8 cellular contexts compared by ENCODE assay signal in the genomic region with DNA sequence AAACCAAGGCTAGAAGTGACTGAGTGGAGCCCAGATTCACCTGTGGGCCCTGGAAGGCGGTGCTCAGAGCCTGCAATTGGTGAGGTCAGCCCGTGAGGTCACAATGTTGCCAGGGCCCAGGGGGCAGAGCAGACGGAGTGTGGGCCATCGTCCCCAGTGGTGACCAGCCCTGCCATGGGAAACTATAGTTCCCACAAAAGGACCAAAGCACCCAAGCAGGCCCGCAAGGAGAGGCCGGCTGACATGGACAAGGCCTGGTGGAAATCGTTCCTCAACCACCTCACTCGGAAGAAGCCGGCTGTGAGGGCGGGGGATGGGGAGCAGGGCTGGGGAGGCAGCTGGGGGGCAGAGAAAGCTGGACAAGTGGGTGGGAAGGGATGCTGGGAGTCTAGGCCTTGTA. TPM values are rescaled to one million over a fixed set of nuclear protein-coding genes. Genes with fewer than 3 reads are reported as not detected.
A peak's percentile ranks its signal among the peaks of the same experiment; 100 is the strongest.
DNase-seq lines count a peak whose midpoint lies in the region; ATAC-seq and TF ChIP-seq lines count a peak whose summit lies in the region.

A gene (plus strand): TSS at position 156 of the 400 bp plus-strand sequence. CDS start 19 bp downstream, at position 175.

- H3K27ac Mint-ChIP-seq in IgD-negative memory B cell (peak within 1 kb of the TSS; percentile 39 to 89 (median 59)), chondrocyte (ENCODE audit: unreplicated experiment) (peak within 1 kb of the TSS; percentile 68)

- H3K4me3 Mint-ChIP-seq in IgD-negative memory B cell (peak within 1 kb of the TSS; percentile 84 to 94 (median 92)), chondrocyte (ENCODE audit: unreplicated experiment) (peak within 1 kb of the TSS; percentile 81)

- in situ Hi-C loops in GM13976 (cut with MboI; ENCODE audit: low sequenced_read_pairs, unreplicated experiment), result loop anchor here (10.0 kb wide), 1 partner anchor 207 kb away; no protein-coding TSS in a partner anchor

- ATAC-seq in HG03139 (IDR thresholded peaks at IDR 0.05; ENCODE audit: unreplicated experiment) (no peak), GM18873 (IDR thresholded peaks at IDR 0.05; ENCODE audit: low FRiP score, unreplicated experiment) (no peak)

- peak; percentile 17 for DNase-seq in 8988T
- DNase-seq in chondrocyte (ENCODE audit: low spot score), result no peak
- DNase-seq in stimulated activated CD4-positive, alpha-beta T cell treated with anti-CD3 and anti-CD28 coated beads, Interleukin-12 subunit alpha, Interleukin-12 subunit beta, amount 100 ng/mL, for 4 hours, result no peak
- DNase-seq in GM13976 (ENCODE audit: low spot score), result no peak

- H3K9me3 ChIP-seq in mucosa of stomach (ENCODE audit: control insufficient read depth, low read length), result no peaks in the 10 kb centered on the region

- H3K4me1 Mint-ChIP-seq in IgD-negative memory B cell (peaks cover 13 to 23% (median 18%) of the 10 kb centered on the region in 3 donors), chondrocyte (ENCODE audit: low read depth) (peaks cover 27% of the 10 kb centered on the region)

- H3K27me3 Mint-ChIP-seq in IgD-negative memory B cell (peaks cover 2% of the 10 kb centered on the region), chondrocyte (ENCODE audit: low read depth) (no peaks in the 10 kb centered on the region)

- H3K27me3 ChIP-seq in mucosa of stomach (ENCODE audit: control insufficient read depth, insufficient read depth, low read length), result no peaks in the 10 kb centered on the region

- no peaks in the 10 kb centered on the region for H3K36me3 ChIP-seq in mucosa of stomach (ENCODE audit: control insufficient read depth, insufficient read depth, low read length)

- H3K36me3 Mint-ChIP-seq in IgD-negative memory B cell, result no peaks in the 10 kb centered on the region
- H3K36me3 Mint-ChIP-seq in chondrocyte (ENCODE audit: low read depth), result peaks cover 7% of the 10 kb centered on the region

- H3K9me3 Mint-ChIP-seq in IgD-negative memory B cell, result no peaks in the 10 kb centered on the region
- H3K9me3 Mint-ChIP-seq in chondrocyte (ENCODE audit: low read depth), result no peaks in the 10 kb centered on the region

- TF ChIP-seq CTCF in chondrocyte (IDR thresholded peaks at IDR 0.05) (no peak), GM13976 (IDR thresholded peaks at IDR 0.05; ENCODE audit: borderline replicate concordance, control extremely low read depth, extremely low read depth, insufficient read depth, missing control alignments) (no peak)

- peaks cover 26% of the 10 kb centered on the region for H3K4me1 ChIP-seq in mucosa of stomach (ENCODE audit: control insufficient read depth, insufficient read depth, low read length)

- peak within 1 kb of the TSS; percentile 86 for H3K9ac ChIP-seq in mucosa of stomach (ENCODE audit: low read length)

- H3K4me3 ChIP-seq in mucosa of stomach (ENCODE audit: low read length), result peak within 1 kb of the TSS; percentile 62

RNA-seq across cellular contexts. Expression of the gene that starts here (rescaled TPM):
- polyA plus RNA-seq in IgD-negative memory B cell, result not detected
- 0.10 to 0.17 TPM in 2 of 3 replicates, not detected in the other for total RNA-seq in chondrocyte
